In genomic region chr12:31650927-31651326, GRCh38 we compare ENCODE assay signal across 14 cellular contexts. TPM values are rescaled to one million over a fixed set of nuclear protein-coding genes. Genes with fewer than 3 reads are reported as not detected.
DNase-seq lines count a peak whose midpoint lies in the region; ATAC-seq and TF ChIP-seq lines count a peak whose summit lies in the region.
"Had no signal": no experiment of that assay in that cellular context is flagged by ENCODE, and none has a peak within 500 bp of the region (broad histone marks: within the 10 kb centered on the region; RNA-seq: fewer than 3 reads in every experiment).

No MANE protein-coding gene starts in this region.

- H3K27ac Mint-ChIP-seq in activated CD4-positive, alpha-beta T cell treated with anti-CD3 and anti-CD28 coated beads for 36 hours: no peak overlapping the region

- H3K9me3 ChIP-seq in cardiac muscle cell (ENCODE audit: low read depth) (no peaks in the 10 kb centered on the region), upper lobe of right lung (no peaks in the 10 kb centered on the region)
- H3K9me3 ChIP-seq: BLaER1 had no signal

- H3K27me3 Mint-ChIP-seq in activated CD4-positive, alpha-beta T cell treated with anti-CD3 and anti-CD28 coated beads for 36 hours: no peaks in the 10 kb centered on the region

- H3K4me1 ChIP-seq in cardiac muscle cell (ENCODE audit: low read depth) (peaks cover 24% of the 10 kb centered on the region), upper lobe of right lung (peaks cover 4% of the 10 kb centered on the region)

- no peak overlapping the region for H3K4me3 Mint-ChIP-seq in activated CD4-positive, alpha-beta T cell treated with anti-CD3 and anti-CD28 coated beads for 36 hours
- H3K4me3 Mint-ChIP-seq: activated CD4-positive, alpha-beta T cell treated with anti-CD3 and anti-CD28 coated beads, Interleukin-2, amount 10 ng/mL, durations not matched to agents 7 days and 5 days had no signal

- H3K9me3 Mint-ChIP-seq in activated CD4-positive, alpha-beta T cell treated with anti-CD3 and anti-CD28 coated beads for 36 hours (ENCODE audit: low read depth): no peaks in the 10 kb centered on the region
- H3K9me3 Mint-ChIP-seq: activated CD4-positive, alpha-beta T cell treated with anti-CD3 and anti-CD28 coated beads, Interleukin-2, amount 10 ng/mL, durations not matched to agents 7 days and 5 days had no signal

- POLR2A ChIA-PET in activated CD4-positive, alpha-beta T cell treated with anti-CD3 and anti-CD28 coated beads for 36 hours (lab: Charles Lee): no interaction called here

- ATAC-seq in Right ventricle myocardium superior (ENCODE audit: poor library complexity): no peak
- ATAC-seq in left colon: peak; percentile 88
- ATAC-seq in upper lobe of right lung: peak; percentile 42
- no peak for ATAC-seq in activated CD4-positive, alpha-beta T cell treated with anti-CD3 and anti-CD28 coated beads for 36 hours

- peak overlapping the region; percentile 56 for H3K27ac ChIP-seq in cardiac muscle cell
- peak overlapping the region; percentile 98 for H3K27ac ChIP-seq in VCaP
- no peak overlapping the region for H3K27ac ChIP-seq in upper lobe of right lung
- H3K27ac ChIP-seq: BLaER1, coronary artery had no signal

- H3K4me3 ChIP-seq in cardiac muscle cell (no peak overlapping the region), upper lobe of right lung (no peak overlapping the region)
- H3K4me3 ChIP-seq: BLaER1, coronary artery had no signal

- H3K36me3 ChIP-seq in cardiac muscle cell (no peaks in the 10 kb centered on the region), upper lobe of right lung (no peaks in the 10 kb centered on the region)
- H3K36me3 ChIP-seq: BLaER1 had no signal

- TF ChIP-seq CTCF in cardiac muscle cell (IDR thresholded peaks at IDR 0.05; ENCODE audit: low read depth, low read length): no peak
- TF ChIP-seq CTCF in VCaP (conservative IDR thresholded peaks at IDR 0.05): no peak
- no peak for TF ChIP-seq CTCF in upper lobe of right lung (IDR thresholded peaks at IDR 0.05)

- DNase-seq in cardiac muscle cell (ENCODE audit: low read depth in 1 of 2, low spot score in 1 of 2): peak in 1 of 2 donors; percentile 34
- DNase-seq in Right ventricle myocardium superior: no peak
- DNase-seq in left colon: peak in 1 of 2 donors; percentile 60
- DNase-seq in upper lobe of right lung: no peak
- no peak for DNase-seq in activated gamma-delta T cell treated with Interleukin-2 at 50 U/mL for 16 hours
- DNase-seq in NCI-H1417 treated with DMSO at 0.1 percent for 48 hours (lab: John Stamatoyannopoulos, UW): no peak
- no peak for DNase-seq in activated CD4-positive, alpha-beta T cell treated with anti-CD3 and anti-CD28 coated beads for 36 hours
- DNase-seq: activated CD4-positive, alpha-beta T cell treated with anti-CD3 and anti-CD28 coated beads, Interleukin-2, amount 10 ng/mL, durations not matched to agents 7 days and 5 days; activated effector memory CD4-positive, alpha-beta T cell treated with anti-CD3 and anti-CD28 coated beads, Interleukin-2, amount 50 U/mL, for 16 hours; midbrain; T-helper 1 cell had no signal

- H3K4me1 Mint-ChIP-seq in activated CD4-positive, alpha-beta T cell treated with anti-CD3 and anti-CD28 coated beads for 36 hours: peaks cover 11% of the 10 kb centered on the region

- CTCF ChIA-PET in activated CD4-positive, alpha-beta T cell treated with anti-CD3 and anti-CD28 coated beads for 36 hours (lab: Charles Lee): interaction anchor here (1.5 kb wide), 1 partner anchor 399 kb away, joined by 3 read pairs; no protein-coding TSS in a partner anchor

- intact Hi-C loops in Right ventricle myocardium superior (cut with DNase I): loop anchor here (10.0 kb wide), 1 partner anchor 654 kb away; no protein-coding TSS in a partner anchor
- intact Hi-C loops in left colon (cut with DNase I, micrococcal nuclease): loop anchor here in 1 of 2 donors (10.0 kb wide), 1 partner anchor 654 kb away; no protein-coding TSS in a partner anchor
- intact Hi-C loops in upper lobe of right lung (cut with DNase I): no loop called here
- intact Hi-C loops in activated CD4-positive, alpha-beta T cell treated with anti-CD3 and anti-CD28 coated beads for 36 hours (cut with DNase I, micrococcal nuclease): loop anchor here in 1 of 2 experiments (10.0 kb wide), 1 partner anchor 484 kb away; no protein-coding TSS in a partner anchor

- H3K36me3 Mint-ChIP-seq in activated CD4-positive, alpha-beta T cell treated with anti-CD3 and anti-CD28 coated beads for 36 hours (ENCODE audit: low read depth): no peaks in the 10 kb centered on the region

- H3K27me3 ChIP-seq in cardiac muscle cell: no peaks in the 10 kb centered on the region
- no peaks in the 10 kb centered on the region for H3K27me3 ChIP-seq in upper lobe of right lung
- H3K27me3 ChIP-seq: BLaER1 had no signal

RNA-seq across cellular contexts. Expression of gene ETFBKMT, which starts 8.6 kb away (rescaled TPM):
- total RNA-seq in cardiac muscle cell: 1.3 and 1.9 TPM in 2 replicates
- 2.5 and 2.9 TPM in 2 replicates for polyA plus RNA-seq in cardiac muscle cell
- total RNA-seq in Right ventricle myocardium superior: 7.0 TPM
- total RNA-seq in left colon: 1 to 10 TPM; 2.9 to 5.2 TPM
- total RNA-seq in upper lobe of right lung: 2.8 TPM
- 1 to 10 TPM in 1 of 2 experiments, under 1 TPM in 1; 0.35 to 1.4 TPM for total RNA-seq in activated CD4-positive, alpha-beta T cell treated with anti-CD3 and anti-CD28 coated beads for 36 hours

RNA-seq across cellular contexts. Expression of gene DENND5B, which starts 60.0 kb away (rescaled TPM):
- total RNA-seq in cardiac muscle cell (85.4 and 121 TPM in 2 replicates), Right ventricle myocardium superior (36.7 TPM), left colon (10 to 100 TPM; 10.5 to 14.4 TPM), upper lobe of right lung (7.5 TPM)
- 40.4 and 71.6 TPM in 2 replicates for polyA plus RNA-seq in cardiac muscle cell
- under 1 TPM; 0.32 to 0.48 TPM for total RNA-seq in activated CD4-positive, alpha-beta T cell treated with anti-CD3 and anti-CD28 coated beads for 36 hours

Comparison
In these comparisons a context has a peak if more than half of its experiments do, and no peak if none do; other contexts are left out.
1. ATAC-seq: peak in left colon (single experiment) and upper lobe of right lung (single experiment); none in Right ventricle myocardium superior (single experiment) and activated CD4-positive, alpha-beta T cell treated with anti-CD3 and anti-CD28 coated beads for 36 hours (single experiment).